Comparison of ENCODE assay signal across 21 cellular contexts in the genomic region with DNA sequence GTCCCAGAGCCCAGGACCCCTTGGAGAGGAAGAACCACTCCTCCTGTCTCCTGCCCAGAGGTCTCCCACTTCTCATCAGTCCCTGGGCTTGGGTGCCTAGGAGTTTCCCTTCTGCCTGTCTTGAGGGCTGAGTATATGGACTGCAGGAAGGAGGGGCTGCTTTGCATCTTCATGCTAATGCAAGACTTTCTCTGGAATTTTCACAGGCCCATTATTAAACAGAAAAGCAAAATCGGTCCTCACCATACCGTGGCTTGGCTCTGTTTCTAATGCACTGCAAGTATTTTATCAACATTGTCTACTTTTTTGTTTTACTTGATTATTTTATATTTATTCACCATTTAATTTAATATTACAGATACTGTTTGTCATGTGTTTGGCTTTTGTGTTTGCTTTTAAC. TPM values are rescaled to one million over a fixed set of nuclear protein-coding genes. Genes with fewer than 3 reads are reported as not detected.
DNase-seq lines count a peak whose midpoint lies in the region; ATAC-seq, FAIRE-seq and TF ChIP-seq lines count a peak whose summit lies in the region.
"Had no signal": no experiment of that assay in that cellular context is flagged by ENCODE, and none has a peak within 500 bp of the region (broad histone marks: within the 10 kb centered on the region; RNA-seq: fewer than 3 reads in every experiment).

No MANE protein-coding gene starts in this region.

- DNase-seq in A549 (ENCODE audit: low read depth in 1 of 2, low spot score in 1 of 2) (no peak), GM23248 (no peak), SJSA1 (ENCODE audit: low read depth in 1 of 2, low spot score in 2 of 2) (peak in 1 of 2 experiments; percentile 47), mesendoderm (no peak), midbrain (lab: John Stamatoyannopoulos, UW) (no peak), posterior vena cava (ENCODE audit: low spot score) (no peak)
- DNase-seq: ACHN; activated CD8-positive, alpha-beta memory T cell treated with anti-CD3 and anti-CD28 coated beads, Interleukin-2, amount 50 U/mL, for 4 hours; activated naive CD8-positive, alpha-beta T cell treated with anti-CD3 and anti-CD28 coated beads, Interleukin-2, amount 10 ng/mL, durations not matched to agents 7 days and 5 days; body of pancreas; head of caudate nucleus; mucosa of descending colon; NCI-H1436; SIG-M5; T-helper 17 cell; testis had no signal

- H3K27ac ChIP-seq in A549 (peak overlapping the region in 1 of 2 experiments; percentile 88; a peak in 3 of 6 replicates), GM23248 (peak overlapping the region; percentile 95), SJSA1 (peak overlapping the region; percentile 65), mesendoderm (ENCODE audit: low read depth, low read length) (no peak overlapping the region)
- H3K27ac ChIP-seq: body of pancreas, testis, VCaP had no signal

- no peaks in the 10 kb centered on the region for H4K20me1 ChIP-seq in GM23248 (ENCODE audit: insufficient read depth)

- no peak overlapping the region for H3K18ac ChIP-seq in mesendoderm (ENCODE audit: low read length)

- H2BK5ac ChIP-seq in mesendoderm (ENCODE audit: low read length): no peak overlapping the region

- no peak for TF ChIP-seq EP300 in A549 (IDR thresholded peaks at IDR 0.05)

- no peaks in the 10 kb centered on the region for H3K27me3 ChIP-seq in GM23248 (replicated peaks; ENCODE audit: insufficient read depth)
- H3K27me3 ChIP-seq in SJSA1 (replicated peaks): no peaks in the 10 kb centered on the region
- no peaks in the 10 kb centered on the region for H3K27me3 ChIP-seq in mesendoderm (ENCODE audit: insufficient read depth, low read length, poor library complexity)
- H3K27me3 ChIP-seq: body of pancreas, testis had no signal

- H3K36me3 ChIP-seq in GM23248 (ENCODE audit: low read depth): no peaks in the 10 kb centered on the region; the same call in 1 of the 2 replicates
- H3K36me3 ChIP-seq in SJSA1: peaks cover 4% of the 10 kb centered on the region; the same call in 1 of the 2 replicates
- no peaks in the 10 kb centered on the region for H3K36me3 ChIP-seq in mesendoderm (ENCODE audit: control insufficient read depth, insufficient read depth, low read length)

- no peak for TF ChIP-seq RAD21 in A549 (conservative IDR thresholded peaks at IDR 0.05 in 1 of 2, IDR thresholded peaks at IDR 0.05 in 1 of 2)

- in situ Hi-C loops in GM23248 (cut with MboI): no loop called here

- TF ChIP-seq POLR2A in A549 (IDR thresholded peaks at IDR 0.05; ENCODE audit: low read length): no peak

- peak overlapping the region; percentile 78 for H3K4me2 ChIP-seq in A549
- H3K4me2 ChIP-seq in GM23248 (ENCODE audit: unreplicated experiment): peak overlapping the region; percentile 63
- H3K4me2 ChIP-seq in mesendoderm (ENCODE audit: low read length): no peak overlapping the region

- intact Hi-C loops in posterior vena cava (cut with DNase I): no loop called here

- no peak for TF ChIP-seq CTCF in A549 (IDR thresholded peaks at IDR 0.05)

- peak overlapping the region; percentile 2 for H3K56ac ChIP-seq in mesendoderm (ENCODE audit: low read length)

- no peak overlapping the region for H4K5ac ChIP-seq in mesendoderm (ENCODE audit: low read length)

- POLR2A ChIA-PET in A549 (lab: Yijun Ruan, JAX): interaction anchor here (1.0 kb wide), 1 partner anchor 12 kb away, joined by 3 read pairs; no protein-coding TSS in a partner anchor

- H3F3A ChIP-seq in GM23248 (ENCODE audit: insufficient read depth): peaks cover 92% of the 10 kb centered on the region

- H3K4me3 ChIP-seq in A549 (no peak overlapping the region), GM23248 (no peak overlapping the region), SJSA1 (no peak overlapping the region), mesendoderm (ENCODE audit: low read length) (no peak overlapping the region)
- H3K4me3 ChIP-seq: body of pancreas, mucosa of descending colon, testis had no signal

- peak in 1 of 2 experiments; percentile 11; a peak in 2 of 6 replicates for ATAC-seq in A549
- no peak for ATAC-seq in HG03571 (IDR thresholded peaks at IDR 0.05; ENCODE audit: unreplicated experiment)
- no peak for ATAC-seq in HG03521 (IDR thresholded peaks at IDR 0.05; ENCODE audit: unreplicated experiment)
- ATAC-seq: body of pancreas, T-helper 17 cell had no signal

- H3K9me3 ChIP-seq in A549 (no peaks in the 10 kb centered on the region), GM23248 (ENCODE audit: low read depth) (no peaks in the 10 kb centered on the region), SJSA1 (replicated peaks) (no peaks in the 10 kb centered on the region)
- H3K9me3 ChIP-seq: body of pancreas, mucosa of descending colon, testis had no signal

- H3K4me1 ChIP-seq in A549: peaks cover 96% of the 10 kb centered on the region
- peaks cover 90% of the 10 kb centered on the region for H3K4me1 ChIP-seq in GM23248 (ENCODE audit: insufficient read depth)
- peaks cover 82% of the 10 kb centered on the region for H3K4me1 ChIP-seq in SJSA1 (replicated peaks)
- H3K4me1 ChIP-seq in mesendoderm (ENCODE audit: control insufficient read depth, low read depth, low read length): peaks cover 28% of the 10 kb centered on the region
- H3K4me1 ChIP-seq: testis had no signal

- no peak overlapping the region for H4K8ac ChIP-seq in mesendoderm (ENCODE audit: low read depth, low read length)

- peaks cover 100% of the 10 kb centered on the region for H3K79me2 ChIP-seq in GM23248 (ENCODE audit: insufficient read depth)
- peaks cover 78% of the 10 kb centered on the region for H3K79me2 ChIP-seq in mesendoderm (ENCODE audit: control insufficient read depth, insufficient read depth, low read length)

- no peak for FAIRE-seq in A549 (lab: Jason Lieb, UNC)
- FAIRE-seq: colon, HepG2 had no signal

- WGBS in A549 (ENCODE audit: missing lambda C conversion rate): 41% methylated on average over 2 of the region's 2 CpGs
- WGBS in GM23248 (ENCODE audit: low coverage in 1 of 2, low lambda C conversion rate in 2 of 2, missing lambda C conversion rate in 2 of 2), 2 experiments: 40 to 54% methylated on average over 2 of the region's 2 CpGs
- WGBS in mesendoderm (ENCODE audit: extremely low coverage, insufficient coverage, low lambda C conversion rate): no CpG with 5 or more reads among the region's 2 CpGs

- no peak overlapping the region for H2BK120ac ChIP-seq in mesendoderm (ENCODE audit: low read depth, low read length)

- CTCF ChIA-PET in A549 (lab: Yijun Ruan, JAX): interaction anchor here (0.9 kb wide), 1 partner anchor 10 kb away, joined by 3 read pairs; no protein-coding TSS in a partner anchor

- H2AFZ ChIP-seq in GM23248: no peak overlapping the region

- H3K4ac ChIP-seq in mesendoderm (ENCODE audit: low read depth, low read length): no peak overlapping the region

- H3K9me2 ChIP-seq in GM23248 (ENCODE audit: insufficient read depth): no peaks in the 10 kb centered on the region

- peaks cover 5% of the 10 kb centered on the region for H3K79me1 ChIP-seq in mesendoderm (ENCODE audit: low read length)

- H2BK15ac ChIP-seq in mesendoderm (replicated peaks; ENCODE audit: low read depth): no peak overlapping the region

- no peak overlapping the region for H3K23ac ChIP-seq in mesendoderm (ENCODE audit: low read length)

- 0 out of 2 replicates have a peak overlapping the region, but pooled peaks have one; percentile 67 for H3K9ac ChIP-seq in GM23248
- H3K9ac ChIP-seq in mesendoderm (ENCODE audit: low read length): no peak overlapping the region

- no peak overlapping the region for H2AK5ac ChIP-seq in mesendoderm (ENCODE audit: low read length)

TF ChIP-seq in A549, 52 proteins besides CTCF, POLR2A, EP300 and RAD21 (continues in another document):
- TF ChIP-seq SREBF2 (IDR thresholded peaks at IDR 0.05): no peak
- no peak for TF ChIP-seq EHMT2 (IDR thresholded peaks at IDR 0.05; ENCODE audit: low read depth)
- TF ChIP-seq HOXB5 (CRISPR knock-in tag; IDR thresholded peaks at IDR 0.05): no peak
- no peak for TF ChIP-seq KDM1A (IDR thresholded peaks at IDR 0.05; ENCODE audit: low read depth)
- TF ChIP-seq RNF2 (IDR thresholded peaks at IDR 0.05; ENCODE audit: borderline replicate concordance, low read depth): no peak
- no peak for TF ChIP-seq PHF8 (IDR thresholded peaks at IDR 0.05; ENCODE audit: borderline replicate concordance, low read depth)
- TF ChIP-seq POLR2AphosphoS2 (conservative IDR thresholded peaks at IDR 0.05; ENCODE audit: low read length): no peak
- no peak for TF ChIP-seq ELK1 (IDR thresholded peaks at IDR 0.05; ENCODE audit: low read depth, low read length)
- TF ChIP-seq, protein P1, sequence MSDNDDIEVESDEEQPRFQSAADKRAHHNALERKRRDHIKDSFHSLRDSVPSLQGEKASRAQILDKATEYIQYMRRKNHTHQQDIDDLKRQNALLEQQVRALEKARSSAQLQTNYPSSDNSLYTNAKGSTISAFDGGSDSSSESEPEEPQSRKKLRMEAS (IDR thresholded peaks at IDR 0.05): no peak
- no peak for TF ChIP-seq SMC3 (IDR thresholded peaks at IDR 0.05)
- no peak for TF ChIP-seq RCOR1 (IDR thresholded peaks at IDR 0.05; ENCODE audit: low read depth, low read length)
- no peak for TF ChIP-seq CBX2 (IDR thresholded peaks at IDR 0.05; ENCODE audit: borderline replicate concordance, low read depth)

RNA-seq across cellular contexts. Expression of gene TRIO, which starts 34.5 kb away (rescaled TPM):
- polyA plus RNA-seq in A549 (2011; rRNA removed): 79.0 and 91.2 TPM in 2 replicates
- 63.7 and 64.8 TPM in 2 replicates for polyA plus RNA-seq in A549 (2012; cell fraction: cytosol; rRNA removed)
- polyA plus RNA-seq in A549 (2012; cell fraction: nucleus; rRNA removed): 217 and 257 TPM in 2 replicates
- 47.5 to 57.9 TPM (median 48.1 TPM) in 3 replicates for polyA plus RNA-seq in A549 (2017; fragmentation: RNase III; extraction: RNeasy Plus Mini Kit Qiagen cat#74134 plus additional on column Dnase treatment)
- 263 and 307 TPM in 2 replicates for polyA minus RNA-seq in A549 (2011; rRNA and poly(A)+ RNA removed)
- total RNA-seq in GM23248 (2014; rRNA removed; shearing (Covaris generic)): 171 and 198 TPM in 2 replicates
- 19.0 and 28.1 TPM in 2 replicates for polyA plus RNA-seq in GM23248 (2016; fragmentation: Nextera tagmentation; extraction: Ambion mirVana)
- 62.2 and 99.6 TPM in 2 replicates for total RNA-seq in SJSA1 (2014; rRNA removed; shearing (Covaris generic))
- 32.6 TPM for polyA plus RNA-seq in mesendoderm (2013, experiment 1 of 2)
- polyA plus RNA-seq in mesendoderm (2013, experiment 2 of 2): 32.2 TPM
- 100 to 1,000 TPM; 181 to 202 TPM for total RNA-seq in posterior vena cava
